31 cellular contexts compared by ENCODE assay signal in genomic region chr6:144612811-144613210, GRCh38.
"Had no signal": no experiment of that assay in that cellular context is flagged by ENCODE, and none has a peak within 500 bp of the region (broad histone marks: within the 10 kb centered on the region; RNA-seq: fewer than 3 reads in every experiment).

No MANE protein-coding gene starts in this region.

- H3K9me3 Mint-ChIP-seq: activated CD4-positive, alpha-beta memory T cell treated with anti-CD3 and anti-CD28 coated beads for 36 hours; activated naive CD4-positive, alpha-beta T cell treated with anti-CD3 and anti-CD28 coated beads, Interleukin-2, amount 10 ng/mL, durations not matched to agents 7 days and 5 days had no signal

- H3K4me1 ChIP-seq: body of pancreas had no signal

- H3K4me3 Mint-ChIP-seq: activated CD4-positive, alpha-beta memory T cell treated with anti-CD3 and anti-CD28 coated beads for 36 hours; activated CD4-positive, alpha-beta T cell treated with anti-CD3 and anti-CD28 coated beads for 36 hours; activated CD4-positive, alpha-beta T cell treated with anti-CD3 and anti-CD28 coated beads, Interleukin-2, amount 10 ng/mL, durations not matched to agents 24 days and 14 days; activated CD8-positive, alpha-beta memory T cell treated with anti-CD3 and anti-CD28 coated beads, Interleukin-2, amount 10 ng/mL, durations not matched to agents 7 days and 5 days; activated CD8-positive, alpha-beta T cell treated with anti-CD3 and anti-CD28 coated beads, Interleukin-2, amount 10 ng/mL, durations not matched to agents 7 days and 5 days; activated naive CD4-positive, alpha-beta T cell treated with anti-CD3 and anti-CD28 coated beads, Interleukin-2, amount 10 ng/mL, durations not matched to agents 7 days and 5 days; activated T-cell treated with anti-CD3 and anti-CD28 coated beads, Interleukin-2, amount 50 U/mL, for 72 hours; endodermal cell; T-helper 17 cell; T-helper 2 cell treated with Interferon-gamma antibody and Interleukin-4, amounts not matched to agents 5 μg/mL and 100 μg/mL, for 36 hours had no signal

- H3K9me3 ChIP-seq: adrenal gland, body of pancreas had no signal

- H3K4me3 ChIP-seq: adrenal gland, body of pancreas had no signal

- H3K27ac Mint-ChIP-seq: activated CD4-positive, alpha-beta memory T cell treated with anti-CD3 and anti-CD28 coated beads for 36 hours; activated CD4-positive, alpha-beta T cell treated with anti-CD3 and anti-CD28 coated beads for 36 hours; activated CD4-positive, alpha-beta T cell treated with anti-CD3 and anti-CD28 coated beads, Interleukin-2, amount 10 ng/mL, durations not matched to agents 24 days and 14 days; activated CD8-positive, alpha-beta memory T cell treated with anti-CD3 and anti-CD28 coated beads, Interleukin-2, amount 10 ng/mL, durations not matched to agents 7 days and 5 days; activated CD8-positive, alpha-beta T cell treated with anti-CD3 and anti-CD28 coated beads, Interleukin-2, amount 10 ng/mL, durations not matched to agents 7 days and 5 days; activated naive CD4-positive, alpha-beta T cell treated with anti-CD3 and anti-CD28 coated beads, Interleukin-2, amount 10 ng/mL, durations not matched to agents 7 days and 5 days; activated naive CD4-positive, alpha-beta T cell treated with anti-CD3 and anti-CD28 coated beads, Interleukin-2, amount 50 U/mL, for 72 hours; activated T-cell treated with anti-CD3 and anti-CD28 coated beads, Interleukin-2, amount 50 U/mL, for 72 hours; endodermal cell; T-helper 2 cell treated with Interferon-gamma antibody and Interleukin-4, amounts not matched to agents 5 μg/mL and 100 μg/mL, for 36 hours had no signal

- DNase-seq: activated CD4-positive, alpha-beta memory T cell treated with anti-CD3 and anti-CD28 coated beads for 36 hours; activated CD4-positive, alpha-beta T cell treated with anti-CD3 and anti-CD28 coated beads for 36 hours; activated CD4-positive, alpha-beta T cell treated with anti-CD3 and anti-CD28 coated beads, Interleukin-2, amount 10 ng/mL, durations not matched to agents 24 days and 14 days; activated CD4-positive, CD25-positive, alpha-beta regulatory T cell; activated CD4-positive, CD25-positive, alpha-beta regulatory T cell treated with anti-CD3 and anti-CD28 coated beads, Interleukin-2, amount 50 U/mL, for 72 hours; activated CD8-positive, alpha-beta memory T cell treated with anti-CD3 and anti-CD28 coated beads, Interleukin-2, amount 10 ng/mL, durations not matched to agents 7 days and 5 days; activated CD8-positive, alpha-beta memory T cell treated with anti-CD3 and anti-CD28 coated beads, Interleukin-2, amount 50 U/mL, for 4 hours; activated CD8-positive, alpha-beta T cell treated with anti-CD3 and anti-CD28 coated beads, Interleukin-2, amount 10 ng/mL, durations not matched to agents 7 days and 5 days; activated gamma-delta T cell; activated naive CD4-positive, alpha-beta T cell; activated naive CD4-positive, alpha-beta T cell treated with anti-CD3 and anti-CD28 coated beads, Interleukin-2, amount 10 ng/mL, durations not matched to agents 7 days and 5 days; activated T-cell treated with anti-CD3 and anti-CD28 coated beads, Interleukin-2, amount 50 U/mL, for 1 hour; activated T-cell treated with anti-CD3 and anti-CD28 coated beads, Interleukin-2, amount 50 U/mL, for 72 hours; adrenal gland; amygdala; aorta; body of pancreas; caudate nucleus; cortex of kidney; dermis blood vessel endothelial cell; effector CD8-positive, alpha-beta T cell; endodermal cell; foreskin fibroblast; head of caudate nucleus; T-helper 1 cell; T-helper 17 cell; T1000; WERI-Rb-1 had no signal

- H3K27me3 Mint-ChIP-seq: activated CD4-positive, alpha-beta memory T cell treated with anti-CD3 and anti-CD28 coated beads for 36 hours; activated CD4-positive, alpha-beta T cell treated with anti-CD3 and anti-CD28 coated beads for 36 hours; activated CD4-positive, alpha-beta T cell treated with anti-CD3 and anti-CD28 coated beads, Interleukin-2, amount 10 ng/mL, durations not matched to agents 24 days and 14 days; activated CD8-positive, alpha-beta memory T cell treated with anti-CD3 and anti-CD28 coated beads, Interleukin-2, amount 10 ng/mL, durations not matched to agents 7 days and 5 days; activated naive CD4-positive, alpha-beta T cell treated with anti-CD3 and anti-CD28 coated beads, Interleukin-2, amount 10 ng/mL, durations not matched to agents 7 days and 5 days; T-helper 17 cell had no signal

- H3K27me3 ChIP-seq: adrenal gland, body of pancreas had no signal

- H3K27ac ChIP-seq: adrenal gland, body of pancreas, WERI-Rb-1 had no signal

- ATAC-seq: activated CD4-positive, alpha-beta T cell treated with anti-CD3 and anti-CD28 coated beads for 36 hours; activated CD8-positive, alpha-beta memory T cell treated with anti-CD3 and anti-CD28 coated beads, Interleukin-2, amount 10 ng/mL, durations not matched to agents 7 days and 5 days; activated CD8-positive, alpha-beta T cell treated with anti-CD3 and anti-CD28 coated beads, Interleukin-2, amount 10 ng/mL, durations not matched to agents 7 days and 5 days; activated naive CD4-positive, alpha-beta T cell treated with anti-CD3 and anti-CD28 coated beads, Interleukin-2, amount 50 U/mL, for 72 hours; activated T-cell treated with anti-CD3 and anti-CD28 coated beads, Interleukin-2, amount 50 U/mL, for 72 hours; body of pancreas; esophagus mucosa; T-helper 17 cell had no signal

- H3K36me3 ChIP-seq: adrenal gland, WERI-Rb-1 had no signal
